15 cellular contexts compared by ENCODE assay signal in genomic region chr5:145775411-145775810, GRCh38. TPM values are rescaled to one million over a fixed set of nuclear protein-coding genes. Genes with fewer than 3 reads are reported as not detected.
DNase-seq lines count a peak whose midpoint lies in the region; ATAC-seq and TF ChIP-seq lines count a peak whose summit lies in the region.
"Had no signal": no experiment of that assay in that cellular context is flagged by ENCODE, and none has a peak within 500 bp of the region (broad histone marks: within the 10 kb centered on the region; RNA-seq: fewer than 3 reads in every experiment).

No MANE protein-coding gene starts in this region.

- H3K9ac ChIP-seq in GM23248 (peak overlapping the region; percentile 39), adipocyte (ENCODE audit: low read length) (peak overlapping the region; percentile 43)

- 17 to 21% methylated on average over 1 of the region's 1 CpG for WGBS in GM23248 (ENCODE audit: low coverage in 1 of 2, low lambda C conversion rate in 2 of 2, missing lambda C conversion rate in 2 of 2), 2 experiments
- 82 to 98% (median 92%) methylated on average over 1 of the region's 1 CpG for WGBS in stomach, 5 donors

- TF ChIP-seq POLR2A in stomach (IDR thresholded peaks at IDR 0.05), result no peak

- intact Hi-C loops in stomach (cut with DNase I; ENCODE audit: low total_unique reads), result no loop called here

- H3K36me3 ChIP-seq in GM23248 (ENCODE audit: low read depth), result no peaks in the 10 kb centered on the region
- H3K36me3 ChIP-seq in adipocyte (ENCODE audit: control insufficient read depth, insufficient read depth, low read length, severe bottlenecking), result no peaks in the 10 kb centered on the region
- peaks cover 0 to 36% (median 23%) of the 10 kb centered on the region in 4 donors for H3K36me3 ChIP-seq in stomach

- H3K27me3 Mint-ChIP-seq in osteocyte (ENCODE audit: unreplicated experiment), result no peaks in the 10 kb centered on the region
- H3K27me3 Mint-ChIP-seq: central memory CD8-positive, alpha-beta T cell; stimulated activated naive CD8-positive, alpha-beta T cell treated with anti-CD3 and anti-CD28 coated beads, Interleukin-15, Interleukin-2, amounts not matched to agents 100 ng/mL and 50 ng/mL, for 24 hours had no signal

- H3K36me3 Mint-ChIP-seq in osteocyte (ENCODE audit: unreplicated experiment), result no peaks in the 10 kb centered on the region

- ATAC-seq in HG03097 (IDR thresholded peaks at IDR 0.05; ENCODE audit: low FRiP score, unreplicated experiment) (no peak), HG03457 (IDR thresholded peaks at IDR 0.05; ENCODE audit: unreplicated experiment) (no peak)
- ATAC-seq: GM23338 had no signal

- H3K4me3 ChIP-seq in GM23248 (no peak overlapping the region), adipocyte (ENCODE audit: low read length) (peak overlapping the region; percentile 26), stomach (no peak overlapping the region)
- H3K4me3 ChIP-seq: GM23338 had no signal

- peaks cover 19% of the 10 kb centered on the region for H3F3A ChIP-seq in GM23248 (ENCODE audit: insufficient read depth)

- H3K4me3 Mint-ChIP-seq in osteocyte (ENCODE audit: unreplicated experiment), result no peak overlapping the region
- H3K4me3 Mint-ChIP-seq: central memory CD8-positive, alpha-beta T cell; GM23338; stimulated activated naive CD8-positive, alpha-beta T cell treated with anti-CD3 and anti-CD28 coated beads, Interleukin-15, Interleukin-2, amounts not matched to agents 100 ng/mL and 50 ng/mL, for 24 hours had no signal

- DNase-seq in GM23248 (peak; percentile 30), adipocyte (ENCODE audit: low read depth) (peak; percentile 50), fibroblast of peridontal ligament (ENCODE audit: extremely low read depth) (peak; percentile 23), osteocyte (ENCODE audit: extremely low spot score, unreplicated experiment) (no peak), NCI-H187 (lab: John Stamatoyannopoulos, UW) (no peak), stomach (no peak)
- DNase-seq: activated naive CD4-positive, alpha-beta T cell; NCI-H1105 treated with DMSO at 0.1 percent for 48 hours; NCI-H526; T-helper 1 cell had no signal

- H3K27ac ChIP-seq in GM23248 (peak overlapping the region; percentile 66), stomach (no peak overlapping the region)

- no peaks in the 10 kb centered on the region for H3K9me2 ChIP-seq in GM23248 (ENCODE audit: insufficient read depth)

- H3K4me1 Mint-ChIP-seq in osteocyte (ENCODE audit: unreplicated experiment), result peaks cover 21% of the 10 kb centered on the region
- H3K4me1 Mint-ChIP-seq: central memory CD8-positive, alpha-beta T cell had no signal

- H3K27me3 ChIP-seq in GM23248 (replicated peaks; ENCODE audit: insufficient read depth), result no peaks in the 10 kb centered on the region
- H3K27me3 ChIP-seq in adipocyte (replicated peaks; ENCODE audit: control insufficient read depth, insufficient read depth, low read length), result no peaks in the 10 kb centered on the region
- no peaks in the 10 kb centered on the region for H3K27me3 ChIP-seq in stomach

- TF ChIP-seq CTCF in osteocyte (IDR thresholded peaks at IDR 0.05) (no peak), stomach (IDR thresholded peaks at IDR 0.05) (no peak)

- H3K79me2 ChIP-seq in GM23248 (ENCODE audit: insufficient read depth), result no peaks in the 10 kb centered on the region

- H3K4me1 ChIP-seq in GM23248 (ENCODE audit: insufficient read depth) (peaks cover 24% of the 10 kb centered on the region), adipocyte (ENCODE audit: control insufficient read depth, insufficient read depth, low read length) (peaks cover 22% of the 10 kb centered on the region), stomach (no peaks in the 10 kb centered on the region)

- no peaks in the 10 kb centered on the region for H4K20me1 ChIP-seq in GM23248 (ENCODE audit: insufficient read depth)

- H3K9me3 Mint-ChIP-seq in osteocyte (ENCODE audit: unreplicated experiment), result no peaks in the 10 kb centered on the region
- H3K9me3 Mint-ChIP-seq: central memory CD8-positive, alpha-beta T cell had no signal

- H2AFZ ChIP-seq in GM23248, result peak overlapping the region; percentile 71
- H2AFZ ChIP-seq: GM23338 had no signal

- TF ChIP-seq EP300 in stomach (IDR thresholded peaks at IDR 0.05), result no peak

- H3K4me2 ChIP-seq in GM23248 (ENCODE audit: unreplicated experiment), result peak overlapping the region; percentile 15
- H3K4me2 ChIP-seq: GM23338 had no signal

- H3K9me3 ChIP-seq in GM23248 (ENCODE audit: low read depth), result no peaks in the 10 kb centered on the region
- no peaks in the 10 kb centered on the region for H3K9me3 ChIP-seq in adipocyte (ENCODE audit: control insufficient read depth, low read length)
- H3K9me3 ChIP-seq in stomach, result no peaks in the 10 kb centered on the region

- peak overlapping the region; percentile 74 for H3K27ac Mint-ChIP-seq in osteocyte (ENCODE audit: unreplicated experiment)
- H3K27ac Mint-ChIP-seq: GM23338; stimulated activated naive CD8-positive, alpha-beta T cell treated with anti-CD3 and anti-CD28 coated beads, Interleukin-15, Interleukin-2, amounts not matched to agents 100 ng/mL and 50 ng/mL, for 24 hours had no signal

- in situ Hi-C loops in GM23248 (cut with MboI), result no loop called here

RNA-seq across cellular contexts. Expression of gene PRELID2, which starts 59.7 kb away (rescaled TPM):
- 0.76 and 7.0 TPM in 2 replicates for total RNA-seq in GM23248 (2014; rRNA removed; shearing (Covaris generic))
- 7.4 and 7.7 TPM in 2 replicates for polyA plus RNA-seq in GM23248 (2016; fragmentation: Nextera tagmentation; extraction: Ambion mirVana)
- total RNA-seq in osteocyte, result 4.7 and 6.0 TPM in 2 replicates
- 100 to 1,000 TPM in 1 of 5 donors, 10 to 100 TPM in 4; 11.9 to 203 (median 35.6) TPM for total RNA-seq in stomach
- 10 to 100 TPM in 2 of 3 donors, 1 to 10 TPM in 1; 7.1 to 18.6 (median 16.8) TPM for polyA plus RNA-seq in stomach

Comparison
In these comparisons a context has a peak if more than half of its experiments do, and no peak if none do; other contexts are left out.
1. DNase-seq: peak in GM23248 (single experiment), adipocyte (single experiment) and fibroblast of peridontal ligament (single experiment); none in osteocyte (single experiment), NCI-H187 (0 of 2) and stomach (single experiment).